Comparison of ENCODE assay signal across 11 cellular contexts in genomic region chr3:169509359-169509758, GRCh38.
DNase-seq lines count a peak whose midpoint lies in the region; ATAC-seq and TF ChIP-seq lines count a peak whose summit lies in the region.
"Had no signal": no experiment of that assay in that cellular context is flagged by ENCODE, and none has a peak within 500 bp of the region (broad histone marks: within the 10 kb centered on the region; RNA-seq: fewer than 3 reads in every experiment).

No MANE protein-coding gene starts in this region.

- no peaks in the 10 kb centered on the region for H3K9me3 ChIP-seq in mesodermal cell (ENCODE audit: control insufficient read depth, low read length)

- no peaks in the 10 kb centered on the region for H3K9me3 Mint-ChIP-seq in mesothelial cell of epicardium
- H3K9me3 Mint-ChIP-seq: activated naive CD4-positive, alpha-beta T cell treated with anti-CD3 and anti-CD28 coated beads, Interleukin-2, amount 50 U/mL, for 72 hours; endodermal cell had no signal

- peaks cover 16% of the 10 kb centered on the region for H3K4me1 ChIP-seq in mesodermal cell (ENCODE audit: control insufficient read depth, insufficient read depth, low read length, poor library complexity, severe bottlenecking)

- no peaks in the 10 kb centered on the region for H3K27me3 Mint-ChIP-seq in mesothelial cell of epicardium (ENCODE audit: low read depth)

- H3K4me3 Mint-ChIP-seq in mesothelial cell of epicardium: no peak overlapping the region
- H3K4me3 Mint-ChIP-seq: endodermal cell had no signal

- no peak overlapping the region for H3K27ac Mint-ChIP-seq in mesothelial cell of epicardium
- H3K27ac Mint-ChIP-seq: endodermal cell had no signal

- H3K4me3 ChIP-seq in mesodermal cell (ENCODE audit: extremely low read depth, insufficient read depth, low read length, poor library complexity, severe bottlenecking): no peak overlapping the region

- 86 to 100% methylated on average over 1 of the region's 1 CpG for WGBS in mesodermal cell (ENCODE audit: insufficient coverage in 2 of 2), 2 experiments

- H3K36me3 ChIP-seq in mesodermal cell (ENCODE audit: control insufficient read depth, insufficient read depth, low read length): no peaks in the 10 kb centered on the region

- DNase-seq in central memory CD4-positive, alpha-beta T cell: no peak
- no peak for DNase-seq in retina
- DNase-seq in mesothelial cell of epicardium (ENCODE audit: low spot score in 2 of 2, unreplicated experiment in 2 of 2): no peak
- DNase-seq: KBM-7 had no signal

- peak; percentile 95 for ATAC-seq in GM18907 (IDR thresholded peaks at IDR 0.05; ENCODE audit: unreplicated experiment)
- ATAC-seq in GM21717 (IDR thresholded peaks at IDR 0.05; ENCODE audit: unreplicated experiment): peak; percentile 95
- ATAC-seq in HG03196 (IDR thresholded peaks at IDR 0.05; ENCODE audit: unreplicated experiment): peak; percentile 88
- no peak for ATAC-seq in HG03439 (IDR thresholded peaks at IDR 0.05; ENCODE audit: unreplicated experiment)

- no peak for TF ChIP-seq CTCF in mesothelial cell of epicardium (IDR thresholded peaks at IDR 0.05; ENCODE audit: unreplicated experiment)

- peak overlapping the region; percentile 73 for H3K27ac ChIP-seq in mesodermal cell (ENCODE audit: low read depth, low read length, severe bottlenecking)

- H3K4me1 Mint-ChIP-seq in mesothelial cell of epicardium: peaks cover 21% of the 10 kb centered on the region

- no peaks in the 10 kb centered on the region for H3K36me3 Mint-ChIP-seq in mesothelial cell of epicardium
- H3K36me3 Mint-ChIP-seq: activated naive CD4-positive, alpha-beta T cell treated with anti-CD3 and anti-CD28 coated beads, Interleukin-2, amount 50 U/mL, for 72 hours had no signal
